In genomic region chr22:21712751-21713427, GRCh38 we compare ENCODE assay signal across 8 cellular contexts. TPM values are rescaled to one million over a fixed set of nuclear protein-coding genes. Genes with fewer than 3 reads are reported as not detected.
DNase-seq lines count a peak whose midpoint lies in the region; ATAC-seq lines count a peak whose summit lies in the region.

No MANE protein-coding gene starts in this region.

- peaks cover 7% of the 10 kb centered on the region for H3K4me1 Mint-ChIP-seq in activated CD4-positive, alpha-beta T cell treated with anti-CD3 and anti-CD28 coated beads, Interleukin-2, amount 10 ng/mL, durations not matched to agents 7 days and 5 days

- H3K9me3 ChIP-seq in effector memory CD4-positive, alpha-beta T cell (ENCODE audit: control insufficient read depth, low read length) = no peaks in the 10 kb centered on the region

- POLR2A ChIA-PET in activated CD4-positive, alpha-beta T cell treated with anti-CD3 and anti-CD28 coated beads, Interleukin-2, amount 10 ng/mL, durations not matched to agents 7 days and 5 days (lab: Charles Lee) = no interaction called here

- H3K27ac ChIP-seq in effector memory CD4-positive, alpha-beta T cell (ENCODE audit: insufficient read depth, low read length, poor library complexity, severe bottlenecking) = no peak overlapping the region
- no peak overlapping the region for H3K27ac ChIP-seq in mesendoderm (ENCODE audit: low read depth, low read length)

- no peaks in the 10 kb centered on the region for H3K36me3 Mint-ChIP-seq in activated CD4-positive, alpha-beta T cell treated with anti-CD3 and anti-CD28 coated beads, Interleukin-2, amount 10 ng/mL, durations not matched to agents 7 days and 5 days (ENCODE audit: low read depth)

- no peaks in the 10 kb centered on the region for H3K4me1 ChIP-seq in effector memory CD4-positive, alpha-beta T cell (ENCODE audit: control insufficient read depth, insufficient read depth, low read length, poor library complexity, severe bottlenecking)
- H3K4me1 ChIP-seq in mesendoderm (ENCODE audit: control insufficient read depth, low read depth, low read length) = no peaks in the 10 kb centered on the region

- no peak overlapping the region for H3K56ac ChIP-seq in mesendoderm (ENCODE audit: low read length)

- no peak overlapping the region for H3K4me3 Mint-ChIP-seq in activated CD4-positive, alpha-beta T cell treated with anti-CD3 and anti-CD28 coated beads, Interleukin-2, amount 10 ng/mL, durations not matched to agents 7 days and 5 days

- no peaks in the 10 kb centered on the region for H3K36me3 ChIP-seq in effector memory CD4-positive, alpha-beta T cell (ENCODE audit: control insufficient read depth, insufficient read depth, low read length)
- no peaks in the 10 kb centered on the region for H3K36me3 ChIP-seq in mesendoderm (ENCODE audit: control insufficient read depth, insufficient read depth, low read length)

- DNase-seq in activated gamma-delta T cell treated with Interleukin-2 at 50 U/mL for 16 hours (peak; percentile 60), activated gamma-delta T cell (lab: John Stamatoyannopoulos, UW) (no peak), NCI-H524 treated with DMSO at 0.1 percent for 48 hours (lab: John Stamatoyannopoulos, UW) (peak; percentile 70), mesendoderm (peak; percentile 89)
- DNase-seq in activated CD4-positive, alpha-beta T cell treated with anti-CD3 and anti-CD28 coated beads, Interleukin-2, amount 10 ng/mL, durations not matched to agents 7 days and 5 days = peak; percentile 60
- peak; percentile 22 to 42 (median 39) for DNase-seq in effector memory CD4-positive, alpha-beta T cell
- peak; percentile 21 to 31 for DNase-seq in stimulated activated CD8-positive, alpha-beta memory T cell treated with anti-CD3 and anti-CD28 coated beads, Interleukin-15, amount 100 ng/mL, for 48 hours (ENCODE audit: low read depth in 2 of 2)

- H2BK120ac ChIP-seq in mesendoderm (ENCODE audit: low read depth, low read length) = no peak overlapping the region

- H3K9ac ChIP-seq in mesendoderm (ENCODE audit: low read length) = no peak overlapping the region

- H3K9me3 Mint-ChIP-seq in activated CD4-positive, alpha-beta T cell treated with anti-CD3 and anti-CD28 coated beads, Interleukin-2, amount 10 ng/mL, durations not matched to agents 7 days and 5 days = no peaks in the 10 kb centered on the region

- no peak overlapping the region for H3K23ac ChIP-seq in mesendoderm (ENCODE audit: low read length)

- no peak overlapping the region for H3K4me2 ChIP-seq in mesendoderm (ENCODE audit: low read length)

- H4K8ac ChIP-seq in mesendoderm (ENCODE audit: low read depth, low read length) = no peak overlapping the region

- H4K5ac ChIP-seq in mesendoderm (ENCODE audit: low read length) = no peak overlapping the region

- H3K18ac ChIP-seq in mesendoderm (ENCODE audit: low read length) = no peak overlapping the region

- H2AK5ac ChIP-seq in mesendoderm (ENCODE audit: low read length) = no peak overlapping the region

- no peak overlapping the region for H3K4ac ChIP-seq in mesendoderm (ENCODE audit: low read depth, low read length)

- ATAC-seq in HG02588 (IDR thresholded peaks at IDR 0.05; ENCODE audit: unreplicated experiment) = no peak

- no peaks in the 10 kb centered on the region for H3K79me1 ChIP-seq in mesendoderm (ENCODE audit: low read length)

- CTCF ChIA-PET in activated CD4-positive, alpha-beta T cell treated with anti-CD3 and anti-CD28 coated beads, Interleukin-2, amount 10 ng/mL, durations not matched to agents 7 days and 5 days (lab: Charles Lee) = no interaction called here

- H3K27me3 Mint-ChIP-seq in activated CD4-positive, alpha-beta T cell treated with anti-CD3 and anti-CD28 coated beads, Interleukin-2, amount 10 ng/mL, durations not matched to agents 7 days and 5 days = no peaks in the 10 kb centered on the region

- no peaks in the 10 kb centered on the region for H3K79me2 ChIP-seq in mesendoderm (ENCODE audit: control insufficient read depth, insufficient read depth, low read length)

- no peak overlapping the region for H3K27ac Mint-ChIP-seq in activated CD4-positive, alpha-beta T cell treated with anti-CD3 and anti-CD28 coated beads, Interleukin-2, amount 10 ng/mL, durations not matched to agents 7 days and 5 days

- no peak overlapping the region for H2BK5ac ChIP-seq in mesendoderm (ENCODE audit: low read length)

- H2BK15ac ChIP-seq in mesendoderm (replicated peaks; ENCODE audit: low read depth) = no peak overlapping the region

- WGBS in mesendoderm (ENCODE audit: extremely low coverage, insufficient coverage, low lambda C conversion rate) = no CpG with 5 or more reads among the region's 14 CpGs

- H3K27me3 ChIP-seq in effector memory CD4-positive, alpha-beta T cell (replicated peaks; ENCODE audit: control insufficient read depth, insufficient read depth, low read length, poor library complexity, severe bottlenecking) = no peaks in the 10 kb centered on the region
- no peaks in the 10 kb centered on the region for H3K27me3 ChIP-seq in mesendoderm (ENCODE audit: insufficient read depth, low read length, poor library complexity)

- no peak overlapping the region for H3K4me3 ChIP-seq in effector memory CD4-positive, alpha-beta T cell (ENCODE audit: insufficient read depth, low read depth, low read length, poor library complexity, severe bottlenecking)
- H3K4me3 ChIP-seq in mesendoderm (ENCODE audit: low read length) = no peak overlapping the region

RNA-seq across cellular contexts. Expression of gene YPEL1, which starts 22.7 kb away (rescaled TPM):
- total RNA-seq in activated CD4-positive, alpha-beta T cell treated with anti-CD3 and anti-CD28 coated beads, Interleukin-2, amount 10 ng/mL, durations not matched to agents 7 days and 5 days = 10 to 100 TPM in 1 of 2 experiments, 1 to 10 TPM in 1; 8.9 to 11.0 TPM
- 1.6 TPM for polyA plus RNA-seq in mesendoderm (2013, experiment 1 of 2)
- polyA plus RNA-seq in mesendoderm (2013, experiment 2 of 2) = 1.4 TPM

RNA-seq across cellular contexts. Expression of gene PPIL2, which starts 47.1 kb away (rescaled TPM):
- 10 to 100 TPM; 75.9 to 82.7 TPM for total RNA-seq in activated CD4-positive, alpha-beta T cell treated with anti-CD3 and anti-CD28 coated beads, Interleukin-2, amount 10 ng/mL, durations not matched to agents 7 days and 5 days
- 30.1 TPM for polyA plus RNA-seq in mesendoderm (2013, experiment 1 of 2)
- 29.8 TPM for polyA plus RNA-seq in mesendoderm (2013, experiment 2 of 2)
